In genomic region chr7:131341690-131342089, GRCh38 we compare ENCODE assay signal across 2 cellular contexts.
TF ChIP-seq lines count a peak whose summit lies in the region.

No MANE protein-coding gene starts in this region.

TF ChIP-seq in GM12891, 5 proteins besides CTCF, POLR2A, EP300 and RAD21 (continued from another document):
- no peak for TF ChIP-seq PAX5 (IDR thresholded peaks at IDR 0.05; ENCODE audit: insufficient read depth, low read length, severe bottlenecking)
- TF ChIP-seq POLR2AphosphoS5 (IDR thresholded peaks at IDR 0.05; ENCODE audit: low read depth, low read length) = no peak
- no peak for TF ChIP-seq SPI1 (IDR thresholded peaks at IDR 0.05; ENCODE audit: low read depth, low read length)
TF ChIP-seq in GM12891: peak in this region for 0.

TF ChIP-seq in H1, 55 proteins besides CTCF, POLR2A, EP300 and RAD21 (continued from another document):
- no peak for TF ChIP-seq TCF12 (IDR thresholded peaks at IDR 0.05; ENCODE audit: low read depth, low read length)
- no peak for TF ChIP-seq TBP (IDR thresholded peaks at IDR 0.05; ENCODE audit: low read depth, low read length)
- TF ChIP-seq ATF2 (IDR thresholded peaks at IDR 0.05; ENCODE audit: low read length) = no peak
- TF ChIP-seq KDM4A (IDR thresholded peaks at IDR 0.05; ENCODE audit: low read depth, low read length, severe bottlenecking) = no peak
- TF ChIP-seq CEBPB (IDR thresholded peaks at IDR 0.05; ENCODE audit: low read depth, low read length) = no peak
- no peak for TF ChIP-seq SAP30 (IDR thresholded peaks at IDR 0.05; ENCODE audit: insufficient read depth, insufficient replicate concordance, low read length)
- TF ChIP-seq BCL11A (IDR thresholded peaks at IDR 0.05; ENCODE audit: low read depth in 2 of 2, low read length in 2 of 2) = no peak
- no peak for TF ChIP-seq GABPA (IDR thresholded peaks at IDR 0.05; ENCODE audit: borderline replicate concordance, insufficient read depth, low read length)
- TF ChIP-seq SP2 (IDR thresholded peaks at IDR 0.05; ENCODE audit: low read length) = no peak
- TF ChIP-seq KDM1A (IDR thresholded peaks at IDR 0.05; ENCODE audit: borderline replicate concordance, low read length) = no peak
- TF ChIP-seq KDM5A (IDR thresholded peaks at IDR 0.05; ENCODE audit: low read length) = no peak
- TF ChIP-seq RBBP5 (IDR thresholded peaks at IDR 0.05; ENCODE audit: borderline replicate concordance, low read depth, low read length) = no peak
- TF ChIP-seq SRF (IDR thresholded peaks at IDR 0.05; ENCODE audit: low read depth, low read length) = no peak
- no peak for TF ChIP-seq ZNF274 (IDR thresholded peaks at IDR 0.05; ENCODE audit: borderline replicate concordance, extremely low read depth, low read length)
- no peak for TF ChIP-seq JUN (IDR thresholded peaks at IDR 0.05; ENCODE audit: low read depth, low read length)
- TF ChIP-seq, protein P1, sequence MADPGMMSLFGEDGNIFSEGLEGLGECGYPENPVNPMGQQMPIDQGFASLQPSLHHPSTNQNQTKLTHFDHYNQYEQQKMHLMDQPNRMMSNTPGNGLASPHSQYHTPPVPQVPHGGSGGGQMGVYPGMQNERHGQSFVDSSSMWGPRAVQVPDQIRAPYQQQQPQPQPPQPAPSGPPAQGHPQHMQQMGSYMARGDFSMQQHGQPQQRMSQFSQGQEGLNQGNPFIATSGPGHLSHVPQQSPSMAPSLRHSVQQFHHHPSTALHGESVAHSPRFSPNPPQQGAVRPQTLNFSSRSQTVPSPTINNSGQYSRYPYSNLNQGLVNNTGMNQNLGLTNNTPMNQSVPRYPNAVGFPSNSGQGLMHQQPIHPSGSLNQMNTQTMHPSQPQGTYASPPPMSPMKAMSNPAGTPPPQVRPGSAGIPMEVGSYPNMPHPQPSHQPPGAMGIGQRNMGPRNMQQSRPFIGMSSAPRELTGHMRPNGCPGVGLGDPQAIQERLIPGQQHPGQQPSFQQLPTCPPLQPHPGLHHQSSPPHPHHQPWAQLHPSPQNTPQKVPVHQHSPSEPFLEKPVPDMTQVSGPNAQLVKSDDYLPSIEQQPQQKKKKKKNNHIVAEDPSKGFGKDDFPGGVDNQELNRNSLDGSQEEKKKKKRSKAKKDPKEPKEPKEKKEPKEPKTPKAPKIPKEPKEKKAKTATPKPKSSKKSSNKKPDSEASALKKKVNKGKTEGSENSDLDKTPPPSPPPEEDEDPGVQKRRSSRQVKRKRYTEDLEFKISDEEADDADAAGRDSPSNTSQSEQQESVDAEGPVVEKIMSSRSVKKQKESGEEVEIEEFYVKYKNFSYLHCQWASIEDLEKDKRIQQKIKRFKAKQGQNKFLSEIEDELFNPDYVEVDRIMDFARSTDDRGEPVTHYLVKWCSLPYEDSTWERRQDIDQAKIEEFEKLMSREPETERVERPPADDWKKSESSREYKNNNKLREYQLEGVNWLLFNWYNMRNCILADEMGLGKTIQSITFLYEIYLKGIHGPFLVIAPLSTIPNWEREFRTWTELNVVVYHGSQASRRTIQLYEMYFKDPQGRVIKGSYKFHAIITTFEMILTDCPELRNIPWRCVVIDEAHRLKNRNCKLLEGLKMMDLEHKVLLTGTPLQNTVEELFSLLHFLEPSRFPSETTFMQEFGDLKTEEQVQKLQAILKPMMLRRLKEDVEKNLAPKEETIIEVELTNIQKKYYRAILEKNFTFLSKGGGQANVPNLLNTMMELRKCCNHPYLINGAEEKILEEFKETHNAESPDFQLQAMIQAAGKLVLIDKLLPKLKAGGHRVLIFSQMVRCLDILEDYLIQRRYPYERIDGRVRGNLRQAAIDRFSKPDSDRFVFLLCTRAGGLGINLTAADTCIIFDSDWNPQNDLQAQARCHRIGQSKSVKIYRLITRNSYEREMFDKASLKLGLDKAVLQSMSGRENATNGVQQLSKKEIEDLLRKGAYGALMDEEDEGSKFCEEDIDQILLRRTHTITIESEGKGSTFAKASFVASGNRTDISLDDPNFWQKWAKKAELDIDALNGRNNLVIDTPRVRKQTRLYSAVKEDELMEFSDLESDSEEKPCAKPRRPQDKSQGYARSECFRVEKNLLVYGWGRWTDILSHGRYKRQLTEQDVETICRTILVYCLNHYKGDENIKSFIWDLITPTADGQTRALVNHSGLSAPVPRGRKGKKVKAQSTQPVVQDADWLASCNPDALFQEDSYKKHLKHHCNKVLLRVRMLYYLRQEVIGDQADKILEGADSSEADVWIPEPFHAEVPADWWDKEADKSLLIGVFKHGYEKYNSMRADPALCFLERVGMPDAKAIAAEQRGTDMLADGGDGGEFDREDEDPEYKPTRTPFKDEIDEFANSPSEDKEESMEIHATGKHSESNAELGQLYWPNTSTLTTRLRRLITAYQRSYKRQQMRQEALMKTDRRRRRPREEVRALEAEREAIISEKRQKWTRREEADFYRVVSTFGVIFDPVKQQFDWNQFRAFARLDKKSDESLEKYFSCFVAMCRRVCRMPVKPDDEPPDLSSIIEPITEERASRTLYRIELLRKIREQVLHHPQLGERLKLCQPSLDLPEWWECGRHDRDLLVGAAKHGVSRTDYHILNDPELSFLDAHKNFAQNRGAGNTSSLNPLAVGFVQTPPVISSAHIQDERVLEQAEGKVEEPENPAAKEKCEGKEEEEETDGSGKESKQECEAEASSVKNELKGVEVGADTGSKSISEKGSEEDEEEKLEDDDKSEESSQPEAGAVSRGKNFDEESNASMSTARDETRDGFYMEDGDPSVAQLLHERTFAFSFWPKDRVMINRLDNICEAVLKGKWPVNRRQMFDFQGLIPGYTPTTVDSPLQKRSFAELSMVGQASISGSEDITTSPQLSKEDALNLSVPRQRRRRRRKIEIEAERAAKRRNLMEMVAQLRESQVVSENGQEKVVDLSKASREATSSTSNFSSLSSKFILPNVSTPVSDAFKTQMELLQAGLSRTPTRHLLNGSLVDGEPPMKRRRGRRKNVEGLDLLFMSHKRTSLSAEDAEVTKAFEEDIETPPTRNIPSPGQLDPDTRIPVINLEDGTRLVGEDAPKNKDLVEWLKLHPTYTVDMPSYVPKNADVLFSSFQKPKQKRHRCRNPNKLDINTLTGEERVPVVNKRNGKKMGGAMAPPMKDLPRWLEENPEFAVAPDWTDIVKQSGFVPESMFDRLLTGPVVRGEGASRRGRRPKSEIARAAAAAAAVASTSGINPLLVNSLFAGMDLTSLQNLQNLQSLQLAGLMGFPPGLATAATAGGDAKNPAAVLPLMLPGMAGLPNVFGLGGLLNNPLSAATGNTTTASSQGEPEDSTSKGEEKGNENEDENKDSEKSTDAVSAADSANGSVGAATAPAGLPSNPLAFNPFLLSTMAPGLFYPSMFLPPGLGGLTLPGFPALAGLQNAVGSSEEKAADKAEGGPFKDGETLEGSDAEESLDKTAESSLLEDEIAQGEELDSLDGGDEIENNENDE (IDR thresholded peaks at IDR 0.05; ENCODE audit: insufficient replicate concordance, low read length) = no peak
- no peak for TF ChIP-seq E2F6 (IDR thresholded peaks at IDR 0.05)
